Comparison of ENCODE assay signal across 34 cellular contexts in genomic region chr20:15227102-15227501, GRCh38.
"Had no signal": no experiment of that assay in that cellular context is flagged by ENCODE, and none has a peak within 500 bp of the region (broad histone marks: within the 10 kb centered on the region; RNA-seq: fewer than 3 reads in every experiment).

No MANE protein-coding gene starts in this region.

- H3K4me3 ChIP-seq: MG63 had no signal

- DNase-seq: Karpas-422, Kasumi-1, MG63, MM.1S, MV-4-11, NCI-H1048, NCI-H1092, NCI-H1092 treated with DMSO at 0.1 percent for 48 hours, NCI-H1105, NCI-H1105 treated with DMSO at 0.1 percent for 48 hours, NCI-H1417, NCI-H1417 treated with DMSO at 0.1 percent for 48 hours, NCI-H1436, NCI-H1436 treated with DMSO at 0.1 percent for 48 hours, NCI-H1694, NCI-H1694 treated with DMSO at 0.1 percent for 48 hours, NCI-H187, NCI-H187 treated with DMSO at 0.1 percent for 48 hours, NCI-H1930, NCI-H2029, NCI-H2029 treated with DMSO at 0.1 percent for 48 hours, NCI-H2081, NCI-H2081 treated with DMSO at 0.1 percent for 48 hours, NCI-H2107, NCI-H2171, NCI-H2171 treated with DMSO at 0.1 percent for 48 hours, NCI-H2227 treated with DMSO at 0.1 percent for 48 hours, NCI-H226, NCI-H345, NCI-H446, NCI-H446 treated with DMSO at 0.1 percent for 48 hours, NCI-H510A, NCI-H510A treated with DMSO at 0.1 percent for 48 hours, NCI-H524 had no signal

- H3K36me3 ChIP-seq: MG63 had no signal

- H3K27me3 ChIP-seq: MG63 had no signal

- H3K9me3 ChIP-seq: MG63 had no signal
